In the genomic region with DNA sequence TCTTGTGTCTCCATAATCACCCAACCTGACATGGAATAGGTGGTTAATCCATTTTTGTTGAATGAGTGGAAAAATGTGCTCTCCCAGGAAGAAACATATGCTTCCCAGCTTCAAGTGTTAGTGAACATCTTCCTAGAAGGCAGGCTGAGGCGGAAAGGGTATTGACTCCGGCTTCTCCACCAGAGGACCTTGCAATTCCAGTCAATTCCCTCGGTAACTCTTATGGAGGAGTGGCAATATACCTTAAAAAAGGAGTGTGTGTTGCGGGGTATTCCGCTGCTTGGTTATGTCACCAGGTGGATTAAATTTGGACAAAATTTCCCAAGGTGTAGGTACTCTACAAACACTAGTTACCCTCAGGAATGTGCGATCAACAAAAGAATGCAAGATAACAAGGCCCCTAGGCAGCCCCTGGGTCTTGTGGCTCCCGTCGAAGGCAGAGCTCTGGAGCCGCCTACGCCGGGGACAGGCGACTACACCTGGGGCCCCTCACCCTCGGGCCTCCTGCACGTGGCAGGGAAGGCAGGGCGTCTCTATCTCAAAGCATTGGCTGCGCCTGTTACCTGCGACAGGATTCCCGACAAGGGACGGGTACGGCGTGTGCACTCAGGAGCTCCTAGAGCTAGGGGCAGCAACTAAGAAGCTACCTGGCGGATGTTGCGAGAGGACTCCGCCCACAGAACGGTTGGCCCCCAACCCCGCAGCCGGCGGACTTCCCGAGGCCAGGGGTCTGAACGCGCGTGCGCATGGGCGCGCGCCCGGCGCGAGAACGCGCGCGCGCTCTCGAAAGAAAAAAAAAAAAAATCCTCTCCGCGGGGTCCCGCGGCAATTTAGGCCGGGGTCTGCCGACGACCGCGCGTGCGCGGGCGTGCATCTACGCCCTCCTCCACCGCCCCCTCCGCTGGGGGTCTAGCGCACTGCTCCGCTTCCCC, we compare ENCODE assay signal across 1 cellular context.
TF ChIP-seq lines count a peak whose summit lies in the region.

Gene WDR87 (minus strand): TSS at position 659 of the 932 bp plus-strand sequence. CDS start 8,355 bp downstream, outside the sequence.

TF ChIP-seq in K562, 482 proteins besides CTCF, POLR2A, EP300 and RAD21 (continued from another document):
- TF ChIP-seq, protein P1, sequence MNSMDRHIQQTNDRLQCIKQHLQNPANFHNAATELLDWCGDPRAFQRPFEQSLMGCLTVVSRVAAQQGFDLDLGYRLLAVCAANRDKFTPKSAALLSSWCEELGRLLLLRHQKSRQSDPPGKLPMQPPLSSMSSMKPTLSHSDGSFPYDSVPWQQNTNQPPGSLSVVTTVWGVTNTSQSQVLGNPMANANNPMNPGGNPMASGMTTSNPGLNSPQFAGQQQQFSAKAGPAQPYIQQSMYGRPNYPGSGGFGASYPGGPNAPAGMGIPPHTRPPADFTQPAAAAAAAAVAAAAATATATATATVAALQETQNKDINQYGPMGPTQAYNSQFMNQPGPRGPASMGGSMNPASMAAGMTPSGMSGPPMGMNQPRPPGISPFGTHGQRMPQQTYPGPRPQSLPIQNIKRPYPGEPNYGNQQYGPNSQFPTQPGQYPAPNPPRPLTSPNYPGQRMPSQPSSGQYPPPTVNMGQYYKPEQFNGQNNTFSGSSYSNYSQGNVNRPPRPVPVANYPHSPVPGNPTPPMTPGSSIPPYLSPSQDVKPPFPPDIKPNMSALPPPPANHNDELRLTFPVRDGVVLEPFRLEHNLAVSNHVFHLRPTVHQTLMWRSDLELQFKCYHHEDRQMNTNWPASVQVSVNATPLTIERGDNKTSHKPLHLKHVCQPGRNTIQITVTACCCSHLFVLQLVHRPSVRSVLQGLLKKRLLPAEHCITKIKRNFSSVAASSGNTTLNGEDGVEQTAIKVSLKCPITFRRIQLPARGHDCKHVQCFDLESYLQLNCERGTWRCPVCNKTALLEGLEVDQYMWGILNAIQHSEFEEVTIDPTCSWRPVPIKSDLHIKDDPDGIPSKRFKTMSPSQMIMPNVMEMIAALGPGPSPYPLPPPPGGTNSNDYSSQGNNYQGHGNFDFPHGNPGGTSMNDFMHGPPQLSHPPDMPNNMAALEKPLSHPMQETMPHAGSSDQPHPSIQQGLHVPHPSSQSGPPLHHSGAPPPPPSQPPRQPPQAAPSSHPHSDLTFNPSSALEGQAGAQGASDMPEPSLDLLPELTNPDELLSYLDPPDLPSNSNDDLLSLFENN (IDR thresholded peaks at IDR 0.05; ENCODE audit: low read depth in 2 of 2, low read length in 2 of 2) = no peak
- TF ChIP-seq ZKSCAN8 (CRISPR knock-in tag; IDR thresholded peaks at IDR 0.05) (0 out of 2 replicates have a peak, but pooled peaks have one; percentile 30), MYNN (IDR thresholded peaks at IDR 0.05) (no peak), MYNN (CRISPR knock-in tag; IDR thresholded peaks at IDR 0.05) (no peak), ZNF589 (CRISPR knock-in tag; IDR thresholded peaks at IDR 0.05; ENCODE audit: low read depth) (peak; percentile 46; the same call in 1 of the 2 replicates), ZNF668 (CRISPR knock-in tag; IDR thresholded peaks at IDR 0.05) (peak; percentile 81; the same call in 1 of the 2 replicates), DPF2 (IDR thresholded peaks at IDR 0.05) (no peak; the same call in 1 of the 2 replicates), CXXC5 (CRISPR knock-in tag; IDR thresholded peaks at IDR 0.05) (peak; percentile 59; the same call in 1 of the 2 replicates), HOXB6 (CRISPR knock-in tag; IDR thresholded peaks at IDR 0.05; ENCODE audit: borderline replicate concordance) (no peak), POLR2G (IDR thresholded peaks at IDR 0.05; ENCODE audit: low read depth, low read length) (no peak), ZBTB11 (CRISPR knock-in tag; IDR thresholded peaks at IDR 0.05) (0 out of 6 replicates have a peak, but pooled peaks of 1 of the 3 experiments have one; percentile 65), LEF1 (IDR thresholded peaks at IDR 0.05) (no peak), TBL1XR1 (IDR thresholded peaks at IDR 0.05; ENCODE audit: low read length in 2 of 2) (no peak), RFX1 (IDR thresholded peaks at IDR 0.05) (no peak), ZFX (CRISPR knock-in tag; IDR thresholded peaks at IDR 0.05) (peak; percentile 43), NRF1 (conservative IDR thresholded peaks at IDR 0.05 in 1 of 2, IDR thresholded peaks at IDR 0.05 in 1 of 2) (peak; percentile 88 to 90), ZNF143 (CRISPR knock-in tag; IDR thresholded peaks at IDR 0.05) (no peak), NFIC (IDR thresholded peaks at IDR 0.05) (0 out of 2 replicates have a peak, but pooled peaks have one; percentile 5), GTF2A2 (tag; IDR thresholded peaks at IDR 0.05) (no peak), SRSF7 (optimal IDR thresholded peaks at IDR 0.05; ENCODE audit: low read depth, low read length) (no peak), EWSR1 (IDR thresholded peaks at IDR 0.05; ENCODE audit: borderline replicate concordance, low read depth, partially characterized antibody) (no peak), TSC22D4 (tag; IDR thresholded peaks at IDR 0.05) (no peak), GTF2E2 (tag; IDR thresholded peaks at IDR 0.05) (no peak), ZNF384 (IDR thresholded peaks at IDR 0.05; ENCODE audit: low read depth, low read length) (peak; percentile 85)
- TF ChIP-seq, protein P2, sequence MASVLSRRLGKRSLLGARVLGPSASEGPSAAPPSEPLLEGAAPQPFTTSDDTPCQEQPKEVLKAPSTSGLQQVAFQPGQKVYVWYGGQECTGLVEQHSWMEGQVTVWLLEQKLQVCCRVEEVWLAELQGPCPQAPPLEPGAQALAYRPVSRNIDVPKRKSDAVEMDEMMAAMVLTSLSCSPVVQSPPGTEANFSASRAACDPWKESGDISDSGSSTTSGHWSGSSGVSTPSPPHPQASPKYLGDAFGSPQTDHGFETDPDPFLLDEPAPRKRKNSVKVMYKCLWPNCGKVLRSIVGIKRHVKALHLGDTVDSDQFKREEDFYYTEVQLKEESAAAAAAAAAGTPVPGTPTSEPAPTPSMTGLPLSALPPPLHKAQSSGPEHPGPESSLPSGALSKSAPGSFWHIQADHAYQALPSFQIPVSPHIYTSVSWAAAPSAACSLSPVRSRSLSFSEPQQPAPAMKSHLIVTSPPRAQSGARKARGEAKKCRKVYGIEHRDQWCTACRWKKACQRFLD (CRISPR knock-in tag; IDR thresholded peaks at IDR 0.05) = peak; percentile 93
- TF ChIP-seq, protein P3, sequence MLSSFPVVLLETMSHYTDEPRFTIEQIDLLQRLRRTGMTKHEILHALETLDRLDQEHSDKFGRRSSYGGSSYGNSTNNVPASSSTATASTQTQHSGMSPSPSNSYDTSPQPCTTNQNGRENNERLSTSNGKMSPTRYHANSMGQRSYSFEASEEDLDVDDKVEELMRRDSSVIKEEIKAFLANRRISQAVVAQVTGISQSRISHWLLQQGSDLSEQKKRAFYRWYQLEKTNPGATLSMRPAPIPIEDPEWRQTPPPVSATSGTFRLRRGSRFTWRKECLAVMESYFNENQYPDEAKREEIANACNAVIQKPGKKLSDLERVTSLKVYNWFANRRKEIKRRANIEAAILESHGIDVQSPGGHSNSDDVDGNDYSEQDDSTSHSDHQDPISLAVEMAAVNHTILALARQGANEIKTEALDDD (IDR thresholded peaks at IDR 0.05) = no peak
- TF ChIP-seq, protein P4, sequence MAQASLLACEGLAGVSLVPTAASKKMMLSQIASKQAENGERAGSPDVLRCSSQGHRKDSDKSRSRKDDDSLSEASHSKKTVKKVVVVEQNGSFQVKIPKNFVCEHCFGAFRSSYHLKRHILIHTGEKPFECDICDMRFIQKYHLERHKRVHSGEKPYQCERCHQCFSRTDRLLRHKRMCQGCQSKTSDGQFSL (CRISPR knock-in tag; IDR thresholded peaks at IDR 0.05) = no peak
- TF ChIP-seq, protein P4 (tag; IDR thresholded peaks at IDR 0.05) = 0 out of 4 replicates have a peak, but pooled peaks of 1 of the 2 experiments have one; percentile 18
- TF ChIP-seq, protein P5, sequence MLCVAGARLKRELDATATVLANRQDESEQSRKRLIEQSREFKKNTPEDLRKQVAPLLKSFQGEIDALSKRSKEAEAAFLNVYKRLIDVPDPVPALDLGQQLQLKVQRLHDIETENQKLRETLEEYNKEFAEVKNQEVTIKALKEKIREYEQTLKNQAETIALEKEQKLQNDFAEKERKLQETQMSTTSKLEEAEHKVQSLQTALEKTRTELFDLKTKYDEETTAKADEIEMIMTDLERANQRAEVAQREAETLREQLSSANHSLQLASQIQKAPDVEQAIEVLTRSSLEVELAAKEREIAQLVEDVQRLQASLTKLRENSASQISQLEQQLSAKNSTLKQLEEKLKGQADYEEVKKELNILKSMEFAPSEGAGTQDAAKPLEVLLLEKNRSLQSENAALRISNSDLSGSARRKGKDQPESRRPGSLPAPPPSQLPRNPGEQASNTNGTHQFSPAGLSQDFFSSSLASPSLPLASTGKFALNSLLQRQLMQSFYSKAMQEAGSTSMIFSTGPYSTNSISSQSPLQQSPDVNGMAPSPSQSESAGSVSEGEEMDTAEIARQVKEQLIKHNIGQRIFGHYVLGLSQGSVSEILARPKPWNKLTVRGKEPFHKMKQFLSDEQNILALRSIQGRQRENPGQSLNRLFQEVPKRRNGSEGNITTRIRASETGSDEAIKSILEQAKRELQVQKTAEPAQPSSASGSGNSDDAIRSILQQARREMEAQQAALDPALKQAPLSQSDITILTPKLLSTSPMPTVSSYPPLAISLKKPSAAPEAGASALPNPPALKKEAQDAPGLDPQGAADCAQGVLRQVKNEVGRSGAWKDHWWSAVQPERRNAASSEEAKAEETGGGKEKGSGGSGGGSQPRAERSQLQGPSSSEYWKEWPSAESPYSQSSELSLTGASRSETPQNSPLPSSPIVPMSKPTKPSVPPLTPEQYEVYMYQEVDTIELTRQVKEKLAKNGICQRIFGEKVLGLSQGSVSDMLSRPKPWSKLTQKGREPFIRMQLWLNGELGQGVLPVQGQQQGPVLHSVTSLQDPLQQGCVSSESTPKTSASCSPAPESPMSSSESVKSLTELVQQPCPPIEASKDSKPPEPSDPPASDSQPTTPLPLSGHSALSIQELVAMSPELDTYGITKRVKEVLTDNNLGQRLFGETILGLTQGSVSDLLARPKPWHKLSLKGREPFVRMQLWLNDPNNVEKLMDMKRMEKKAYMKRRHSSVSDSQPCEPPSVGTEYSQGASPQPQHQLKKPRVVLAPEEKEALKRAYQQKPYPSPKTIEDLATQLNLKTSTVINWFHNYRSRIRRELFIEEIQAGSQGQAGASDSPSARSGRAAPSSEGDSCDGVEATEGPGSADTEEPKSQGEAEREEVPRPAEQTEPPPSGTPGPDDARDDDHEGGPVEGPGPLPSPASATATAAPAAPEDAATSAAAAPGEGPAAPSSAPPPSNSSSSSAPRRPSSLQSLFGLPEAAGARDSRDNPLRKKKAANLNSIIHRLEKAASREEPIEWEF (CRISPR knock-in tag; IDR thresholded peaks at IDR 0.05) = 0 out of 2 replicates have a peak, but pooled peaks have one; percentile 63
TF ChIP-seq in K562: peak in this region for 27.
